In genomic region chr6:41342241-41342640, GRCh38 we compare ENCODE assay signal across 28 cellular contexts. TPM values are rescaled to one million over a fixed set of nuclear protein-coding genes. Genes with fewer than 3 reads are reported as not detected.
"Had no signal": no experiment of that assay in that cellular context is flagged by ENCODE, and none has a peak within 500 bp of the region (broad histone marks: within the 10 kb centered on the region; RNA-seq: fewer than 3 reads in every experiment).

No MANE protein-coding gene starts in this region.

- H3K27ac Mint-ChIP-seq: T-helper 17 cell, WTC11 had no signal

- H3K9me3 ChIP-seq: breast epithelium, MG63, Peyer's patch, SJSA1 had no signal

- H3K9me3 Mint-ChIP-seq: activated T-cell treated with anti-CD3 and anti-CD28 coated beads, Interleukin-2, amount 50 U/mL, for 4 hours had no signal

- DNase-seq: activated CD4-positive, alpha-beta T cell treated with anti-CD3 and anti-CD28 coated beads for 48 hours; activated CD4-positive, alpha-beta T cell treated with anti-CD3 and anti-CD28 coated beads, Interleukin-2, amount 50 U/mL, for 4 hours; activated CD4-positive, CD25-positive, alpha-beta regulatory T cell treated with anti-CD3 and anti-CD28 coated beads, Interleukin-2, amount 50 U/mL, for 72 hours; activated CD8-positive, alpha-beta memory T cell treated with anti-CD3 and anti-CD28 coated beads for 24 hours; activated effector memory CD4-positive, alpha-beta T cell treated with anti-CD3 and anti-CD28 coated beads, Interleukin-2, amount 50 U/mL, for 16 hours; activated naive CD4-positive, alpha-beta T cell treated with Interleukin-2 at 50 U/mL for 16 hours; activated T-cell treated with anti-CD3 and anti-CD28 coated beads, Interleukin-2, amount 50 U/mL, for 4 hours; aorta; caudate nucleus; MG63; MV-4-11; NCI-H1092 treated with DMSO at 0.1 percent for 48 hours; NCI-H1417 treated with DMSO at 0.1 percent for 48 hours; NCI-H1694; NCI-H2029; NCI-H2107; NCI-H345; NCI-H510A treated with DMSO at 0.1 percent for 48 hours; NCI-H69; NK-92 treated with Interleukin-12 subunit alpha and Interleukin-12 subunit beta, amount 100 ng/mL, for 24 hours; OCI-M1; Peyer's patch; SHP77; T-helper 17 cell; T-helper 9 cell had no signal

- H3K4me3 ChIP-seq: breast epithelium, MG63, Peyer's patch, SJSA1 had no signal

- H3K36me3 Mint-ChIP-seq: WTC11 had no signal

- H3K36me3 ChIP-seq: breast epithelium, MG63, Peyer's patch, SJSA1 had no signal

- H3K4me3 Mint-ChIP-seq: activated T-cell treated with anti-CD3 and anti-CD28 coated beads, Interleukin-2, amount 50 U/mL, for 4 hours; T-helper 17 cell; WTC11 had no signal

- H3K27me3 ChIP-seq: Peyer's patch had no signal

- H3K4me1 ChIP-seq: breast epithelium, SJSA1 had no signal

- H3K4me1 Mint-ChIP-seq: WTC11 had no signal

- ATAC-seq: activated T-cell treated with anti-CD3 and anti-CD28 coated beads, Interleukin-2, amount 50 U/mL, for 4 hours; T-helper 17 cell; WTC11 had no signal

- H3K27ac ChIP-seq: breast epithelium, Peyer's patch, SJSA1 had no signal

RNA-seq across cellular contexts. Expression of gene NCR2, which starts 6.8 kb away (rescaled TPM):
- total RNA-seq: activated T-cell treated with anti-CD3 and anti-CD28 coated beads, Interleukin-2, amount 50 U/mL, for 4 hours; aorta; breast epithelium; Peyer's patch; SJSA1; T-helper 17 cell; WTC11 had no signal
- polyA plus RNA-seq: aorta had no signal

RNA-seq across cellular contexts. Expression of gene TREM1, which starts 55.8 kb away (rescaled TPM):
- total RNA-seq: activated T-cell treated with anti-CD3 and anti-CD28 coated beads, Interleukin-2, amount 50 U/mL, for 4 hours; SJSA1; WTC11 had no signal
